Comparison of ENCODE assay signal across 8 cellular contexts in genomic region chr22:38655532-38656255, GRCh38. TPM values are rescaled to one million over a fixed set of nuclear protein-coding genes. Genes with fewer than 3 reads are reported as not detected.
A peak's percentile ranks its signal among the peaks of the same experiment; 100 is the strongest.
DNase-seq lines count a peak whose midpoint lies in the region; ATAC-seq and TF ChIP-seq lines count a peak whose summit lies in the region.

No MANE protein-coding gene starts in this region.

- peaks cover 8% of the 10 kb centered on the region for H3K36me3 Mint-ChIP-seq in CD8-positive, alpha-beta T cell
- H3K36me3 Mint-ChIP-seq in WTC11 (peaks cover 10% of the 10 kb centered on the region), progenitor cell of endocrine pancreas (ENCODE audit: insufficient read depth) (peaks cover 6% of the 10 kb centered on the region)

- no peak for TF ChIP-seq CTCF in CD8-positive, alpha-beta T cell (IDR thresholded peaks at IDR 0.05)
- TF ChIP-seq CTCF in WTC11 (IDR thresholded peaks at IDR 0.05): no peak
- no peak for TF ChIP-seq CTCF in progenitor cell of endocrine pancreas (IDR thresholded peaks at IDR 0.05; ENCODE audit: unreplicated experiment)

- H3K4me1 Mint-ChIP-seq in CD8-positive, alpha-beta T cell (ENCODE audit: low read depth): peaks cover 28% of the 10 kb centered on the region
- H3K4me1 Mint-ChIP-seq in WTC11 (peaks cover 10% of the 10 kb centered on the region), progenitor cell of endocrine pancreas (ENCODE audit: low read depth) (peaks cover 10% of the 10 kb centered on the region)

- DNase-seq in CD8-positive, alpha-beta T cell: no peak
- DNase-seq in WTC11 (ENCODE audit: low spot score): no peak
- peak; percentile 8 for DNase-seq in foreskin melanocyte
- no peak for DNase-seq in progenitor cell of endocrine pancreas (ENCODE audit: low spot score, unreplicated experiment)
- DNase-seq in HuH-7.5 (ENCODE audit: low spot score): no peak
- DNase-seq in ecto neural progenitor cell (ENCODE audit: low spot score): no peak

- no peaks in the 10 kb centered on the region for H3K9me3 ChIP-seq in CD8-positive, alpha-beta T cell (ENCODE audit: low read length)

- H3K4me3 Mint-ChIP-seq in CD8-positive, alpha-beta T cell: peak overlapping the region; percentile 96
- H3K4me3 Mint-ChIP-seq in WTC11: peak overlapping the region; percentile 89
- peak overlapping the region; percentile 94 for H3K4me3 Mint-ChIP-seq in progenitor cell of endocrine pancreas (ENCODE audit: low read depth)

- intact Hi-C loops in CD8-positive, alpha-beta T cell (cut with DNase I, micrococcal nuclease): loop anchor here (1.0 to 5.0 kb wide), 8 partner anchors 26 to 217 kb away; partner anchors contain the start of genes DDX17 (in 2 of the 2), DMC1 (in 2 of the 2), TOMM22 (in 2 of the 2) and CBX6 (in 1 of the 2)

- peak overlapping the region; percentile 96 for H3K27ac ChIP-seq in CD8-positive, alpha-beta T cell (ENCODE audit: low read depth, low read length)

- ATAC-seq in CD8-positive, alpha-beta T cell: no peak
- ATAC-seq in HG03571 (IDR thresholded peaks at IDR 0.05; ENCODE audit: unreplicated experiment): peak; percentile 8
- peak; percentile 41 for ATAC-seq in WTC11
- no peak for ATAC-seq in GM21723 (IDR thresholded peaks at IDR 0.05; ENCODE audit: unreplicated experiment)

- H3K27me3 Mint-ChIP-seq in CD8-positive, alpha-beta T cell (ENCODE audit: low read depth): no peaks in the 10 kb centered on the region
- H3K27me3 Mint-ChIP-seq in WTC11 (ENCODE audit: low read depth): no peaks in the 10 kb centered on the region
- H3K27me3 Mint-ChIP-seq in progenitor cell of endocrine pancreas: no peaks in the 10 kb centered on the region

- peak overlapping the region; percentile 99 for H3K27ac Mint-ChIP-seq in CD8-positive, alpha-beta T cell
- H3K27ac Mint-ChIP-seq in WTC11 (peak overlapping the region; percentile 60; the same call in 1 of the 2 replicates), progenitor cell of endocrine pancreas (peak overlapping the region; percentile 100)

- peaks cover 11% of the 10 kb centered on the region for H3K4me1 ChIP-seq in CD8-positive, alpha-beta T cell (ENCODE audit: insufficient read depth, low read length)

- H3K36me3 ChIP-seq in CD8-positive, alpha-beta T cell (ENCODE audit: insufficient read depth, low read length): no peaks in the 10 kb centered on the region

- CTCF ChIA-PET in CD8-positive, alpha-beta T cell (lab: Charles Lee): interaction anchor here (0.8 kb wide), 1 partner anchor 215 kb away, joined by 3 read pairs; no protein-coding TSS in a partner anchor
- CTCF ChIA-PET in WTC11 (lab: Charles Lee): no interaction called here

- no peaks in the 10 kb centered on the region for H3K9me3 Mint-ChIP-seq in CD8-positive, alpha-beta T cell
- H3K9me3 Mint-ChIP-seq in WTC11: peaks cover 5% of the 10 kb centered on the region
- no peaks in the 10 kb centered on the region for H3K9me3 Mint-ChIP-seq in progenitor cell of endocrine pancreas (ENCODE audit: low read depth)

- H3K4me3 ChIP-seq in CD8-positive, alpha-beta T cell (ENCODE audit: low read depth, low read length): peak overlapping the region; percentile 94

- POLR2A ChIA-PET in CD8-positive, alpha-beta T cell (lab: Charles Lee): no interaction called here
- POLR2A ChIA-PET in WTC11 (lab: Charles Lee): no interaction called here

- no peaks in the 10 kb centered on the region for H3K27me3 ChIP-seq in CD8-positive, alpha-beta T cell (ENCODE audit: insufficient read depth, low read length)

TF ChIP-seq in WTC11, 78 proteins besides CTCF, POLR2A, EP300 and RAD21:
- TF ChIP-seq ARID4B (CRISPR knock-in tag; IDR thresholded peaks at IDR 0.05; ENCODE audit: borderline replicate concordance) (peak; percentile 70; the same call in 1 of the 2 replicates), CDX4 (CRISPR knock-in tag; IDR thresholded peaks at IDR 0.05; ENCODE audit: borderline replicate concordance) (no peak), ZBTB21 (CRISPR knock-in tag; IDR thresholded peaks at IDR 0.05; ENCODE audit: borderline replicate concordance) (0 out of 2 replicates have a peak, but pooled peaks have one; percentile 57)
TF ChIP-seq in WTC11: peak in this region for 2.

RNA-seq across cellular contexts. Expression of gene FAM227A, which starts 0.5 kb away (rescaled TPM):
- under 1 TPM in 1 of 2 experiments, not detected in 1; 0.73 TPM for total RNA-seq in CD8-positive, alpha-beta T cell
- total RNA-seq in WTC11 (2021) (3.8 to 6.3 TPM (median 6.0 TPM) in 3 replicates), progenitor cell of endocrine pancreas (18.3 and 18.6 TPM in 2 replicates)

RNA-seq across cellular contexts. Expression of gene CBY1, which starts 0.7 kb away (rescaled TPM):
- total RNA-seq in CD8-positive, alpha-beta T cell: 1 to 10 TPM; 7.6 to 8.9 TPM
- total RNA-seq in WTC11 (2021) (26.5 to 28.3 TPM (median 28.1 TPM) in 3 replicates), progenitor cell of endocrine pancreas (46.1 and 50.5 TPM in 2 replicates)

RNA-seq across cellular contexts. Expression of gene TOMM22, which starts 26.1 kb away (rescaled TPM):
- total RNA-seq in CD8-positive, alpha-beta T cell: 10 to 100 TPM; 75.2 to 75.4 TPM
- total RNA-seq in WTC11 (2021) (131 to 146 TPM (median 135 TPM) in 3 replicates), progenitor cell of endocrine pancreas (68.7 and 76.5 TPM in 2 replicates)

RNA-seq across cellular contexts. Expression of gene JOSD1, which starts 45.0 kb away (rescaled TPM):
- total RNA-seq in CD8-positive, alpha-beta T cell: 100 to 1,000 TPM; 364 to 375 TPM
- total RNA-seq in WTC11 (2021) (22.2 to 26.2 TPM (median 24.5 TPM) in 3 replicates), progenitor cell of endocrine pancreas (40.6 and 46.3 TPM in 2 replicates)

RNA-seq across cellular contexts. Expression of gene GTPBP1, which starts 50.0 kb away (rescaled TPM):
- 100 to 1,000 TPM; 341 to 346 TPM for total RNA-seq in CD8-positive, alpha-beta T cell
- total RNA-seq in WTC11 (2021): 98.9 to 108 TPM (median 101 TPM) in 3 replicates
- 64.0 and 64.9 TPM in 2 replicates for total RNA-seq in progenitor cell of endocrine pancreas

Comparison
In these comparisons a context has a peak if more than half of its experiments do, and no peak if none do; other contexts are left out.
1. ATAC-seq: peak in HG03571 (single experiment) and WTC11 (single experiment); none in CD8-positive, alpha-beta T cell (single experiment) and GM21723 (single experiment).
2. Peak in every context shown above with its lines, with median percentiles within 50 percentile points of each other: H3K27ac Mint-ChIP-seq and H3K4me3 Mint-ChIP-seq.